In the genomic region with DNA sequence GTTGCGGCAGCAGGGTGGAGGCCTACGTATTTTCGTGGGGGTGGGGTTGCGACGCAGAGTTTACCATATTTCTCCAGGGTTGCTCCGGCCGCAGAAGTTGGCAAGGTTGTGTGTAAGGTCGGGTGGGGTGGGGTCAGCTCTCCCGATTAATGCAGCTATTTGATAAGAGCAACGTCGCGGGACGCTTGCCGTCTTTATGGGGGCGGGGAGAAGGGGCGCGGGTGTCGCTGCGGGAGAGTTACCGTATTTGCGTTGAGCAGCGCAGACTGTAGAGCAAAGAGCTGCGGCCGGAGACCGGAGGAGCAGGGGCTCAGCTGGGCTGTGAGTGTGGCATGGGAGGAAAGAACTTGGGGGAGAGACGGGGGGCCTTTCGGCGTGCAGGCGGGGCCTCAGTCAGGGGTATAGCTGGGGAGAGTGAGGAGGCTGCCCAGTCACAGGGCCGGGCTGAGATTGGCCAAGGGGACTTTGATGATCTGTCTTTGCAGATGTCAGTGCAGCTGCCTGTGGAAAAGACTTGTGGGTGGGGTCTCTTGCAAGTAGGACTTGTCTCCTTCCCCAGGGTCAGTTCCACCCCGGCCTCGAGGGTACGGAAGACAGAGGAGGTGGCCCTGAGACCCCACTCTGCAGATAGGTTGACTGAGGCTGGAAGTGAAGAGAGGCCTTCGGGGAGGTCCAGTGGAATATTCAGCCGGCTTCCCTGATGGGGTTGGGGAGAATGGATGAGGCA, we compare ENCODE assay signal across 8 cellular contexts. TPM values are rescaled to one million over a fixed set of nuclear protein-coding genes. Genes with fewer than 3 reads are reported as not detected.
A peak's percentile ranks its signal among the peaks of the same experiment; 100 is the strongest.
DNase-seq lines count a peak whose midpoint lies in the region; ATAC-seq and TF ChIP-seq lines count a peak whose summit lies in the region.

No MANE protein-coding gene starts in this region.

- H3K27ac Mint-ChIP-seq in activated naive CD8-positive, alpha-beta T cell treated with anti-CD3 and anti-CD28 coated beads, Interleukin-2, amount 10 ng/mL, durations not matched to agents 7 days and 5 days = peak overlapping the region; percentile 98
- H3K27ac Mint-ChIP-seq in progenitor cell of endocrine pancreas = peak overlapping the region; percentile 88

- H3K4me3 ChIP-seq in MG63 = peak overlapping the region; percentile 60

- peak; percentile 72 for DNase-seq in D341Med (ENCODE audit: low spot score)
- DNase-seq in MG63 = peak; percentile 20
- DNase-seq in activated naive CD8-positive, alpha-beta T cell treated with anti-CD3 and anti-CD28 coated beads, Interleukin-2, amount 10 ng/mL, durations not matched to agents 7 days and 5 days = peak; percentile 72
- no peak for DNase-seq in left cardiac atrium
- DNase-seq in progenitor cell of endocrine pancreas (ENCODE audit: low spot score, unreplicated experiment) = no peak
- no peak for DNase-seq in DMS153 treated with DMSO at 0.1 percent for 48 hours (lab: John Stamatoyannopoulos, UW; ENCODE audit: unreplicated experiment)

- peak; percentile 25 for ATAC-seq in activated naive CD8-positive, alpha-beta T cell treated with anti-CD3 and anti-CD28 coated beads, Interleukin-2, amount 10 ng/mL, durations not matched to agents 7 days and 5 days (ENCODE audit: low read depth)
- ATAC-seq in left cardiac atrium (peak; percentile 28 to 48), HG03342 (IDR thresholded peaks at IDR 0.05; ENCODE audit: unreplicated experiment) (no peak), HG02763 (IDR thresholded peaks at IDR 0.05; ENCODE audit: unreplicated experiment) (no peak)

- peaks cover 27% of the 10 kb centered on the region for H3K4me1 Mint-ChIP-seq in activated naive CD8-positive, alpha-beta T cell treated with anti-CD3 and anti-CD28 coated beads, Interleukin-2, amount 10 ng/mL, durations not matched to agents 7 days and 5 days
- H3K4me1 Mint-ChIP-seq in progenitor cell of endocrine pancreas (ENCODE audit: low read depth) = peaks cover 39% of the 10 kb centered on the region

- peak overlapping the region; percentile 98 for H3K4me3 Mint-ChIP-seq in activated naive CD8-positive, alpha-beta T cell treated with anti-CD3 and anti-CD28 coated beads, Interleukin-2, amount 10 ng/mL, durations not matched to agents 7 days and 5 days
- peak overlapping the region; percentile 94 for H3K4me3 Mint-ChIP-seq in progenitor cell of endocrine pancreas (ENCODE audit: low read depth)

- intact Hi-C loops in left cardiac atrium (cut with DNase I) = loop anchor here in 1 of 2 donors (5.0 kb wide), 1 partner anchor 38 kb away; a partner anchor contains a TSS

- H3K36me3 ChIP-seq in MG63 = no peaks in the 10 kb centered on the region

- H3K9me3 Mint-ChIP-seq in activated naive CD8-positive, alpha-beta T cell treated with anti-CD3 and anti-CD28 coated beads, Interleukin-2, amount 10 ng/mL, durations not matched to agents 7 days and 5 days = no peaks in the 10 kb centered on the region
- no peaks in the 10 kb centered on the region for H3K9me3 Mint-ChIP-seq in progenitor cell of endocrine pancreas (ENCODE audit: low read depth)

- TF ChIP-seq CTCF in progenitor cell of endocrine pancreas (IDR thresholded peaks at IDR 0.05; ENCODE audit: unreplicated experiment) = no peak

- POLR2A ChIA-PET in activated naive CD8-positive, alpha-beta T cell treated with anti-CD3 and anti-CD28 coated beads, Interleukin-2, amount 10 ng/mL, durations not matched to agents 7 days and 5 days (lab: Charles Lee) = interaction anchor here (0.5 to 6.0 kb wide), 9 partner anchors 9 to 351 kb away, joined by 3 to 47 read pairs (median 3); a partner anchor contains a TSS

- no peaks in the 10 kb centered on the region for H3K9me3 ChIP-seq in MG63

- H3K27me3 Mint-ChIP-seq in activated naive CD8-positive, alpha-beta T cell treated with anti-CD3 and anti-CD28 coated beads, Interleukin-2, amount 10 ng/mL, durations not matched to agents 7 days and 5 days = no peaks in the 10 kb centered on the region
- no peaks in the 10 kb centered on the region for H3K27me3 Mint-ChIP-seq in progenitor cell of endocrine pancreas

- H3K27me3 ChIP-seq in MG63 = no peaks in the 10 kb centered on the region

- peaks cover 12% of the 10 kb centered on the region for H3K36me3 Mint-ChIP-seq in activated naive CD8-positive, alpha-beta T cell treated with anti-CD3 and anti-CD28 coated beads, Interleukin-2, amount 10 ng/mL, durations not matched to agents 7 days and 5 days
- peaks cover 4% of the 10 kb centered on the region for H3K36me3 Mint-ChIP-seq in progenitor cell of endocrine pancreas (ENCODE audit: insufficient read depth)

RNA-seq across cellular contexts. Expression of a gene that starts 26.6 kb away (rescaled TPM):
- 4.0 and 13.9 TPM in 2 replicates for total RNA-seq in MG63 (2014; rRNA removed; shearing (Covaris generic); ENCODE audit: low replicate concordance)
- total RNA-seq in activated naive CD8-positive, alpha-beta T cell treated with anti-CD3 and anti-CD28 coated beads, Interleukin-2, amount 10 ng/mL, durations not matched to agents 7 days and 5 days = 1 to 10 TPM; 5.4 to 6.4 TPM
- total RNA-seq in left cardiac atrium (1 to 10 TPM; 3.8 to 4.2 TPM), progenitor cell of endocrine pancreas (10.8 and 13.4 TPM in 2 replicates)

RNA-seq across cellular contexts. Expression of a gene that starts 37.1 kb away (rescaled TPM):
- total RNA-seq in MG63 (2014; rRNA removed; shearing (Covaris generic); ENCODE audit: low replicate concordance) = 43.6 and 64.7 TPM in 2 replicates
- 10 to 100 TPM; 53.4 to 57.5 TPM for total RNA-seq in activated naive CD8-positive, alpha-beta T cell treated with anti-CD3 and anti-CD28 coated beads, Interleukin-2, amount 10 ng/mL, durations not matched to agents 7 days and 5 days
- total RNA-seq in left cardiac atrium (100 to 1,000 TPM; 100 to 108 TPM), progenitor cell of endocrine pancreas (148 and 153 TPM in 2 replicates)

RNA-seq across cellular contexts. Expression of a gene that starts 44.7 kb away (rescaled TPM):
- not detected in 2 replicates for total RNA-seq in MG63 (2014; rRNA removed; shearing (Covaris generic); ENCODE audit: low replicate concordance)
- 10 to 100 TPM; 29.2 to 31.0 TPM for total RNA-seq in activated naive CD8-positive, alpha-beta T cell treated with anti-CD3 and anti-CD28 coated beads, Interleukin-2, amount 10 ng/mL, durations not matched to agents 7 days and 5 days
- total RNA-seq in left cardiac atrium (10 to 100 TPM; 16.6 to 19.7 TPM), progenitor cell of endocrine pancreas (not detected in 2 replicates)

Comparison
In these comparisons a context has a peak if more than half of its experiments do, and no peak if none do; other contexts are left out.
1. DNase-seq: peak in D341Med (single experiment), MG63 (single experiment) and activated naive CD8-positive, alpha-beta T cell treated with anti-CD3 and anti-CD28 coated beads, Interleukin-2, amount 10 ng/mL, durations not matched to agents 7 days and 5 days (single experiment); none in left cardiac atrium (single experiment), progenitor cell of endocrine pancreas (single experiment) and DMS153 treated with DMSO at 0.1 percent for 48 hours (single experiment).
2. ATAC-seq: peak in activated naive CD8-positive, alpha-beta T cell treated with anti-CD3 and anti-CD28 coated beads, Interleukin-2, amount 10 ng/mL, durations not matched to agents 7 days and 5 days (single experiment) and left cardiac atrium (2 of 2); none in HG03342 (single experiment) and HG02763 (single experiment).
3. RNA of a gene that starts 44.7 kb away (total RNA-seq): 29.2 to 31.0 TPM in activated naive CD8-positive, alpha-beta T cell treated with anti-CD3 and anti-CD28 coated beads, Interleukin-2, amount 10 ng/mL, durations not matched to agents 7 days and 5 days and 16.6 to 19.7 TPM in left cardiac atrium; not detected in MG63 and not detected in progenitor cell of endocrine pancreas; every median in the first group is over 10 times any median in the second.